Comparison of ENCODE assay signal across 1 cellular context in genomic region chr20:1652960-1653359, GRCh38.
TF ChIP-seq lines count a peak whose summit lies in the region.

No MANE protein-coding gene starts in this region.

TF ChIP-seq in GM12878, 131 proteins besides CTCF, POLR2A, EP300 and RAD21:
- TF ChIP-seq NR2C1 (IDR thresholded peaks at IDR 0.05) (no peak), SREBF2 (IDR thresholded peaks at IDR 0.05; ENCODE audit: low read length) (no peak), TCF3 (IDR thresholded peaks at IDR 0.05; ENCODE audit: borderline replicate concordance, insufficient read depth, low read depth, low read length) (no peak), RUNX3 (IDR thresholded peaks at IDR 0.05; ENCODE audit: low read length) (peak; percentile 84), NFIC (IDR thresholded peaks at IDR 0.05; ENCODE audit: low read depth, low read length) (peak; percentile 49; the same call in 1 of the 2 replicates), GABPA (IDR thresholded peaks at IDR 0.05; ENCODE audit: low read depth) (0 out of 2 replicates have a peak, but pooled peaks have one; percentile 32), JUND (IDR thresholded peaks at IDR 0.05; ENCODE audit: low read depth, low read length) (no peak), IKZF1 (conservative IDR thresholded peaks at IDR 0.05) (peak; percentile 33; the same call in 1 of the 2 replicates), NR2F1 (conservative IDR thresholded peaks at IDR 0.05) (0 out of 2 replicates have a peak, but pooled peaks have one; percentile 31), ZBED1 (IDR thresholded peaks at IDR 0.05; ENCODE audit: borderline replicate concordance) (no peak), CBFB (IDR thresholded peaks at IDR 0.05; ENCODE audit: low read depth) (0 out of 2 replicates have a peak, but pooled peaks have one; percentile 49), TARDBP (IDR thresholded peaks at IDR 0.05; ENCODE audit: borderline replicate concordance) (no peak), SMC3 (IDR thresholded peaks at IDR 0.05; ENCODE audit: borderline replicate concordance, low read length) (no peak), RFX5 (IDR thresholded peaks at IDR 0.05; ENCODE audit: low read depth, low read length) (no peak), SREBF1 (IDR thresholded peaks at IDR 0.05; ENCODE audit: low read length) (no peak), JUNB (IDR thresholded peaks at IDR 0.05) (peak; percentile 48), EED (IDR thresholded peaks at IDR 0.05; ENCODE audit: low read depth) (peak; percentile 91), MXI1 (IDR thresholded peaks at IDR 0.05; ENCODE audit: low read depth, low read length) (no peak)
